8 cellular contexts compared by ENCODE assay signal in genomic region chr6:70956451-70957283, GRCh38. TPM values are rescaled to one million over a fixed set of nuclear protein-coding genes. Genes with fewer than 3 reads are reported as not detected.
DNase-seq lines count a peak whose midpoint lies in the region; ATAC-seq and TF ChIP-seq lines count a peak whose summit lies in the region.

A gene with protein sequence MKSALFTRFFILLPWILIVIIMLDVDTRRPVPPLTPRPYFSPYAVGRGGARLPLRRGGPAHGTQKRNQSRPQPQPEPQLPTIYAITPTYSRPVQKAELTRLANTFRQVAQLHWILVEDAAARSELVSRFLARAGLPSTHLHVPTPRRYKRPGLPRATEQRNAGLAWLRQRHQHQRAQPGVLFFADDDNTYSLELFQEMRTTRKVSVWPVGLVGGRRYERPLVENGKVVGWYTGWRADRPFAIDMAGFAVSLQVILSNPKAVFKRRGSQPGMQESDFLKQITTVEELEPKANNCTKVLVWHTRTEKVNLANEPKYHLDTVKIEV (minus strand): TSS chr6:70957060. CDS start chr6:70956429, 631 bp downstream.

- H3K36me3 Mint-ChIP-seq in naive thymus-derived CD4-positive, alpha-beta T cell: no peaks in the 10 kb centered on the region

- H3K4me1 Mint-ChIP-seq in naive thymus-derived CD4-positive, alpha-beta T cell: peaks cover 9 to 19% (median 16%) of the 10 kb centered on the region in 7 donors

- peak within 1 kb of the TSS; percentile 44 for H3K4me3 ChIP-seq in WI38 (ENCODE audit: low read depth, low read length)
- H3K4me3 ChIP-seq in esophagus squamous epithelium: peak within 1 kb of the TSS; percentile 29 to 67 (median 49)
- peak within 1 kb of the TSS; percentile 62 for H3K4me3 ChIP-seq in naive thymus-derived CD4-positive, alpha-beta T cell (ENCODE audit: low read length)

- no peak within 1 kb of the TSS for H3K27ac ChIP-seq in esophagus squamous epithelium
- H3K27ac ChIP-seq in naive thymus-derived CD4-positive, alpha-beta T cell (ENCODE audit: low read depth, low read length): no peak within 1 kb of the TSS

- H3K4me3 Mint-ChIP-seq in naive thymus-derived CD4-positive, alpha-beta T cell: peak within 1 kb of the TSS; percentile 70 to 92 (median 79)

- no peaks in the 10 kb centered on the region for H3K9me3 Mint-ChIP-seq in naive thymus-derived CD4-positive, alpha-beta T cell

- TF ChIP-seq POLR2A in esophagus squamous epithelium (IDR thresholded peaks at IDR 0.05): no peak

- H3K4me1 ChIP-seq in esophagus squamous epithelium: peaks cover 15 to 27% (median 18%) of the 10 kb centered on the region in 3 donors
- H3K4me1 ChIP-seq in naive thymus-derived CD4-positive, alpha-beta T cell (ENCODE audit: control insufficient read depth in 2 of 2, insufficient read depth in 2 of 2, low read length in 2 of 2): peaks cover 0 to 7% of the 10 kb centered on the region in 2 donors

- H3K27ac Mint-ChIP-seq in naive thymus-derived CD4-positive, alpha-beta T cell: no peak within 1 kb of the TSS

- CTCF ChIA-PET in naive thymus-derived CD4-positive, alpha-beta T cell (lab: Charles Lee): interaction anchor here (0.6 to 1.4 kb wide), 7 partner anchors 48 to 736 kb away, joined by 3 to 10 read pairs (median 4); no protein-coding TSS in a partner anchor

- POLR2A ChIA-PET in naive thymus-derived CD4-positive, alpha-beta T cell (lab: Charles Lee): interaction anchor here (0.5 kb wide), 1 partner anchor 56 kb away, joined by 4 read pairs; no protein-coding TSS in a partner anchor

- no peak for TF ChIP-seq CTCF in WI38 (IDR thresholded peaks at IDR 0.05; ENCODE audit: low read depth, low read length)
- TF ChIP-seq CTCF in esophagus squamous epithelium (IDR thresholded peaks at IDR 0.05): no peak

- peak; percentile 15 for ATAC-seq in HG03045 (IDR thresholded peaks at IDR 0.05; ENCODE audit: unreplicated experiment)
- ATAC-seq in naive thymus-derived CD4-positive, alpha-beta T cell: no peak

- peaks cover 55 to 79% (median 60%) of the 10 kb centered on the region in 5 donors for H3K27me3 Mint-ChIP-seq in naive thymus-derived CD4-positive, alpha-beta T cell

- H3K27me3 ChIP-seq in esophagus squamous epithelium: peaks cover 0 to 89% (median 7%) of the 10 kb centered on the region in 4 donors
- H3K27me3 ChIP-seq in naive thymus-derived CD4-positive, alpha-beta T cell (ENCODE audit: control insufficient read depth in 2 of 2, insufficient read depth in 2 of 2, low read length in 2 of 2): peaks cover 0 to 10% of the 10 kb centered on the region in 2 donors

- no peaks in the 10 kb centered on the region for H3K36me3 ChIP-seq in esophagus squamous epithelium
- H3K36me3 ChIP-seq in naive thymus-derived CD4-positive, alpha-beta T cell (ENCODE audit: control insufficient read depth in 2 of 3, insufficient read depth in 3 of 3, low read length in 3 of 3): no peaks in the 10 kb centered on the region

- intact Hi-C loops in esophagus squamous epithelium (cut with DNase I): loop anchor here (10.0 kb wide), 1 partner anchor 252 kb away; no protein-coding TSS in a partner anchor
- intact Hi-C loops in naive thymus-derived CD4-positive, alpha-beta T cell (cut with micrococcal nuclease): loop anchor here (1.0 to 10.0 kb wide), 7 partner anchors 250 to 1092 kb away; partner anchors contain the start of gene COL19A1 (in 1 of the 2)

- no peaks in the 10 kb centered on the region for H3K9me3 ChIP-seq in esophagus squamous epithelium
- no peaks in the 10 kb centered on the region for H3K9me3 ChIP-seq in naive thymus-derived CD4-positive, alpha-beta T cell (ENCODE audit: control insufficient read depth in 2 of 3, low read length in 3 of 3)

- DNase-seq in stimulated activated CD4-positive, alpha-beta T cell treated with anti-CD3 and anti-CD28 coated beads, Interleukin-12 subunit alpha, Interleukin-12 subunit beta, amount 100 ng/mL, for 4 hours: peak; percentile 8
- no peak for DNase-seq in stimulated activated CD4-positive, alpha-beta T cell treated with anti-CD3 and anti-CD28 coated beads, Interleukin-4, amount 100 ng/mL, for 4 hours
- no peak for DNase-seq in esophagus squamous epithelium (lab: John Stamatoyannopoulos, UW)
- DNase-seq in naive thymus-derived CD4-positive, alpha-beta T cell: peak in 5 of 9 donors; percentile 7 to 22 (median 15)
- no peak for DNase-seq in NCI-H226
- DNase-seq in NCI-H128 (lab: John Stamatoyannopoulos, UW; ENCODE audit: unreplicated experiment): no peak

- WGBS in esophagus squamous epithelium, 2 donors: 2% methylated on average over 18 to 34 of the region's 83 CpGs

RNA-seq across cellular contexts. Expression of the gene that starts here (rescaled TPM):
- total RNA-seq in esophagus squamous epithelium: under 1 TPM in 2 of 4 donors, not detected in 2; under 0.01 to 0.21 TPM
- total RNA-seq in naive thymus-derived CD4-positive, alpha-beta T cell: not detected
- under 1 TPM; 0.49 to 0.72 TPM for polyA plus RNA-seq in naive thymus-derived CD4-positive, alpha-beta T cell

Comparison
In these comparisons a context has a peak if more than half of its experiments do, and no peak if none do; other contexts are left out.
1. Peak in DNase-seq and H3K4me3 ChIP-seq in naive thymus-derived CD4-positive, alpha-beta T cell; RNA of the gene not detected or under 1 TPM.